ENCODE assay signal across 22 cellular contexts in genomic region chr1:230970432-230970831, GRCh38. TPM values are rescaled to one million over a fixed set of nuclear protein-coding genes. Genes with fewer than 3 reads are reported as not detected.
DNase-seq lines count a peak whose midpoint lies in the region; ATAC-seq and TF ChIP-seq lines count a peak whose summit lies in the region.
"Had no signal": no experiment of that assay in that cellular context is flagged by ENCODE, and none has a peak within 500 bp of the region (broad histone marks: within the 10 kb centered on the region; RNA-seq: fewer than 3 reads in every experiment).

No MANE protein-coding gene starts in this region.

- H3K4me3 Mint-ChIP-seq in CD4-positive, alpha-beta memory T cell, result peak overlapping the region in 1 of 8 donors; percentile 60
- no peak overlapping the region for H3K4me3 Mint-ChIP-seq in activated T-helper 17 cell treated with anti-CD3 and anti-CD28 coated beads, Interleukin-2, amount 50 U/mL, for 72 hours
- H3K4me3 Mint-ChIP-seq in naive thymus-derived CD4-positive, alpha-beta T cell, result peak overlapping the region in 1 of 10 donors; percentile 18
- H3K4me3 Mint-ChIP-seq: CD4-positive, CD25-positive, alpha-beta regulatory T cell had no signal

- 90 to 95% (median 94%) methylated on average over 5 of the region's 5 CpGs for WGBS in ovary, 3 donors

- peaks cover 47 to 72% (median 54%) of the 10 kb centered on the region in 4 donors for H3K4me1 Mint-ChIP-seq in CD4-positive, alpha-beta memory T cell
- peaks cover 44% of the 10 kb centered on the region for H3K4me1 Mint-ChIP-seq in activated T-helper 17 cell treated with anti-CD3 and anti-CD28 coated beads, Interleukin-2, amount 50 U/mL, for 72 hours
- peaks cover 38 to 84% (median 64%) of the 10 kb centered on the region in 7 donors for H3K4me1 Mint-ChIP-seq in naive thymus-derived CD4-positive, alpha-beta T cell

- H3K9me3 ChIP-seq in CD4-positive, alpha-beta memory T cell (ENCODE audit: control insufficient read depth in 1 of 2, low read length in 2 of 2), result no peaks in the 10 kb centered on the region
- H3K9me3 ChIP-seq in naive thymus-derived CD4-positive, alpha-beta T cell (ENCODE audit: control insufficient read depth in 2 of 3, low read length in 3 of 3), result no peaks in the 10 kb centered on the region
- H3K9me3 ChIP-seq in ovary, result no peaks in the 10 kb centered on the region
- H3K9me3 ChIP-seq: A549 had no signal

- H3K36me3 ChIP-seq in CD4-positive, alpha-beta memory T cell (ENCODE audit: insufficient read depth, low read length), result no peaks in the 10 kb centered on the region
- H3K36me3 ChIP-seq in naive thymus-derived CD4-positive, alpha-beta T cell (ENCODE audit: control insufficient read depth in 2 of 3, insufficient read depth in 3 of 3, low read length in 3 of 3), result peaks cover 0 to 7% (median 0%) of the 10 kb centered on the region in 3 experiments
- no peaks in the 10 kb centered on the region for H3K36me3 ChIP-seq in ovary

- DNase-seq in AG10803 (ENCODE audit: low read depth) (peak; percentile 6), SK-N-DZ (ENCODE audit: low spot score) (no peak), activated T-cell treated with anti-CD3 and anti-CD28 coated beads for 4 hours (no peak), ovary (no peak), GM19238 (ENCODE audit: insufficient read length, low spot score) (no peak)
- no peak for DNase-seq in CD4-positive, alpha-beta memory T cell
- no peak for DNase-seq in naive thymus-derived CD4-positive, alpha-beta T cell
- DNase-seq: CD4-positive, CD25-positive, alpha-beta regulatory T cell; DMS53; GF-D8; IMR-90; NCI-H1105; NCI-H146; NCI-H2029 treated with DMSO at 0.1 percent for 48 hours; NCI-H226; NCI-H510A treated with DMSO at 0.1 percent for 48 hours; NCI-H774; NK-92 treated with Interleukin-12 subunit alpha and Interleukin-12 subunit beta, amount 100 ng/mL, for 24 hours had no signal

- CTCF ChIA-PET in CD4-positive, alpha-beta memory T cell (lab: Charles Lee; ENCODE audit: partially characterized antibody), result interaction anchor here (1.1 kb wide), 1 partner anchor 9 kb away, joined by 8 read pairs; the partner anchor contains the start of genes ARV1 and TTC13
- CTCF ChIA-PET in naive thymus-derived CD4-positive, alpha-beta T cell (lab: Charles Lee), result interaction anchor here (0.9 to 1.9 kb wide), 2 partner anchors 9 to 54 kb away, joined by 3 to 4 read pairs; no protein-coding TSS in a partner anchor

- H3K36me3 Mint-ChIP-seq in CD4-positive, alpha-beta memory T cell, result peaks cover 12% of the 10 kb centered on the region in 2 donors
- peaks cover 6% of the 10 kb centered on the region for H3K36me3 Mint-ChIP-seq in activated T-helper 17 cell treated with anti-CD3 and anti-CD28 coated beads, Interleukin-2, amount 50 U/mL, for 72 hours (ENCODE audit: low read depth)
- peaks cover 0 to 12% (median 11%) of the 10 kb centered on the region in 5 donors for H3K36me3 Mint-ChIP-seq in naive thymus-derived CD4-positive, alpha-beta T cell

- no peak for TF ChIP-seq CTCF in AG10803 (conservative IDR thresholded peaks at IDR 0.05; ENCODE audit: low read length)
- no peak for TF ChIP-seq CTCF in ovary (IDR thresholded peaks at IDR 0.05)

- no peaks in the 10 kb centered on the region for H3K27me3 ChIP-seq in CD4-positive, alpha-beta memory T cell (ENCODE audit: insufficient read depth, low read length)
- no peaks in the 10 kb centered on the region for H3K27me3 ChIP-seq in naive thymus-derived CD4-positive, alpha-beta T cell (ENCODE audit: control insufficient read depth in 2 of 2, insufficient read depth in 2 of 2, low read length in 2 of 2)
- no peaks in the 10 kb centered on the region for H3K27me3 ChIP-seq in ovary

- intact Hi-C loops in CD4-positive, alpha-beta memory T cell (cut with micrococcal nuclease), result no loop called here
- intact Hi-C loops in naive thymus-derived CD4-positive, alpha-beta T cell (cut with micrococcal nuclease), result loop anchor here (10.0 kb wide), 4 partner anchors 546 to 1626 kb away; partner anchors contain the start of genes CCSAP (in 2 of the 2), DISC1 (in 1 of the 2), GALNT2 (in 1 of the 2) and PGBD5 (in 1 of the 2)
- intact Hi-C loops in ovary (cut with DNase I), result no loop called here

- POLR2A ChIA-PET in CD4-positive, alpha-beta memory T cell (lab: Charles Lee; ENCODE audit: partially characterized antibody), result no interaction called here
- POLR2A ChIA-PET in naive thymus-derived CD4-positive, alpha-beta T cell (lab: Charles Lee), result interaction anchor here (0.8 to 1.1 kb wide), 2 partner anchors 8 to 39 kb away, joined by 3 to 4 read pairs; partner anchors contain the start of genes ARV1 and TTC13

- peaks cover 46% of the 10 kb centered on the region for H3K4me1 ChIP-seq in CD4-positive, alpha-beta memory T cell (ENCODE audit: insufficient read depth, low read length)
- H3K4me1 ChIP-seq in naive thymus-derived CD4-positive, alpha-beta T cell (ENCODE audit: control insufficient read depth in 2 of 2, insufficient read depth in 2 of 2, low read length in 2 of 2), result peaks cover 31 to 34% of the 10 kb centered on the region in 2 donors
- no peaks in the 10 kb centered on the region for H3K4me1 ChIP-seq in ovary (ENCODE audit: insufficient read depth)
- H3K4me1 ChIP-seq: A549 had no signal

- TF ChIP-seq POLR2A in ovary (IDR thresholded peaks at IDR 0.05), result no peak

- no peak for TF ChIP-seq EP300 in ovary (IDR thresholded peaks at IDR 0.05)

- H3K4me3 ChIP-seq in AG10803 (ENCODE audit: low read length) (no peak overlapping the region), ovary (no peak overlapping the region)
- no peak overlapping the region for H3K4me3 ChIP-seq in CD4-positive, alpha-beta memory T cell (ENCODE audit: low read length in 2 of 2)
- H3K4me3 ChIP-seq in naive thymus-derived CD4-positive, alpha-beta T cell (ENCODE audit: low read length), result no peak overlapping the region
- H3K4me3 ChIP-seq: A549 had no signal

- no peaks in the 10 kb centered on the region for H3K27me3 Mint-ChIP-seq in CD4-positive, alpha-beta memory T cell
- H3K27me3 Mint-ChIP-seq in activated T-helper 17 cell treated with anti-CD3 and anti-CD28 coated beads, Interleukin-2, amount 50 U/mL, for 72 hours, result no peaks in the 10 kb centered on the region
- H3K27me3 Mint-ChIP-seq in naive thymus-derived CD4-positive, alpha-beta T cell, result no peaks in the 10 kb centered on the region
- H3K27me3 Mint-ChIP-seq: CD4-positive, CD25-positive, alpha-beta regulatory T cell had no signal

- no peak for ATAC-seq in activated T-helper 17 cell treated with anti-CD3 and anti-CD28 coated beads, Interleukin-2, amount 50 U/mL, for 72 hours (replicated peaks)
- no peak for ATAC-seq in naive thymus-derived CD4-positive, alpha-beta T cell
- ATAC-seq: A549, Panc1 had no signal

- H3K27ac ChIP-seq in CD4-positive, alpha-beta memory T cell (ENCODE audit: low read depth, low read length), result no peak overlapping the region
- no peak overlapping the region for H3K27ac ChIP-seq in naive thymus-derived CD4-positive, alpha-beta T cell (ENCODE audit: low read depth, low read length)
- no peak overlapping the region for H3K27ac ChIP-seq in ovary
- H3K27ac ChIP-seq: A549, KMS-11 had no signal

- H3K27ac Mint-ChIP-seq in CD4-positive, alpha-beta memory T cell, result peak overlapping the region in 5 of 7 donors; percentile 20 to 87 (median 50)
- H3K27ac Mint-ChIP-seq in activated T-helper 17 cell treated with anti-CD3 and anti-CD28 coated beads, Interleukin-2, amount 50 U/mL, for 72 hours, result peak overlapping the region; percentile 66
- peak overlapping the region in 5 of 9 donors; percentile 6 to 77 (median 58) for H3K27ac Mint-ChIP-seq in naive thymus-derived CD4-positive, alpha-beta T cell

- H3K9me3 Mint-ChIP-seq in CD4-positive, alpha-beta memory T cell, result no peaks in the 10 kb centered on the region
- H3K9me3 Mint-ChIP-seq in activated T-helper 17 cell treated with anti-CD3 and anti-CD28 coated beads, Interleukin-2, amount 50 U/mL, for 72 hours, result no peaks in the 10 kb centered on the region
- H3K9me3 Mint-ChIP-seq in naive thymus-derived CD4-positive, alpha-beta T cell, result no peaks in the 10 kb centered on the region
- H3K9me3 Mint-ChIP-seq: CD4-positive, CD25-positive, alpha-beta regulatory T cell had no signal

RNA-seq across cellular contexts. Expression of gene TTC13, which starts 8.2 kb away (rescaled TPM):
- total RNA-seq in CD4-positive, alpha-beta memory T cell, result 10 to 100 TPM; 43.9 to 54.5 TPM
- polyA plus RNA-seq in CD4-positive, alpha-beta memory T cell, result 10 to 100 TPM; 11.7 to 13.4 TPM
- total RNA-seq in activated T-helper 17 cell treated with anti-CD3 and anti-CD28 coated beads, Interleukin-2, amount 50 U/mL, for 72 hours, result 10 to 100 TPM; 13.3 to 22.0 TPM
- 10 to 100 TPM; 31.8 to 54.6 (median 45.1) TPM for total RNA-seq in naive thymus-derived CD4-positive, alpha-beta T cell
- 10 to 100 TPM in 1 of 2 donors, 1 to 10 TPM in 1; 9.9 to 10.8 TPM for polyA plus RNA-seq in naive thymus-derived CD4-positive, alpha-beta T cell
- 8.6 and 12.2 TPM in 2 replicates for polyA plus RNA-seq in SK-N-DZ (2014; cell fraction: cytosol; rRNA removed)
- 34.3 and 64.0 TPM in 2 replicates for polyA plus RNA-seq in SK-N-DZ (2014; cell fraction: nucleus; rRNA removed)
- total RNA-seq in ovary, result 10 to 100 TPM in 4 of 7 donors, 1 to 10 TPM in 3; 6.4 to 16.5 (median 10.8) TPM
- 10 to 100 TPM in 1 of 2 donors, 1 to 10 TPM in 1; 4.2 to 15.5 TPM for polyA plus RNA-seq in ovary

RNA-seq across cellular contexts. Expression of gene ARV1, which starts 8.5 kb away (rescaled TPM):
- 10 to 100 TPM; 13.8 to 14.2 TPM for total RNA-seq in CD4-positive, alpha-beta memory T cell
- 10 to 100 TPM; 24.4 to 37.4 TPM for polyA plus RNA-seq in CD4-positive, alpha-beta memory T cell
- 10 to 100 TPM in 1 of 2 donors, 1 to 10 TPM in 1; 8.9 to 15.4 TPM for total RNA-seq in activated T-helper 17 cell treated with anti-CD3 and anti-CD28 coated beads, Interleukin-2, amount 50 U/mL, for 72 hours
- 10 to 100 TPM in 3 of 5 experiments, 1 to 10 TPM in 2; 5.6 to 15.2 (median 11.5) TPM for total RNA-seq in naive thymus-derived CD4-positive, alpha-beta T cell
- 10 to 100 TPM; 32.6 to 35.8 TPM for polyA plus RNA-seq in naive thymus-derived CD4-positive, alpha-beta T cell
- 21.5 and 22.3 TPM in 2 replicates for polyA plus RNA-seq in SK-N-DZ (2014; cell fraction: cytosol; rRNA removed)
- polyA plus RNA-seq in SK-N-DZ (2014; cell fraction: nucleus; rRNA removed), result 15.4 TPM in 2 replicates
- 10 to 100 TPM in 5 of 7 donors, 1 to 10 TPM in 2; 9.0 to 14.1 (median 12.3) TPM for total RNA-seq in ovary
- polyA plus RNA-seq in ovary, result 10 to 100 TPM; 13.1 to 19.2 TPM

Comparison
In these comparisons a context has a peak if more than half of its experiments do, and no peak if none do; other contexts are left out.
1. intact Hi-C loops: an anchor here in naive thymus-derived CD4-positive, alpha-beta T cell (10.0 kb wide); none called in CD4-positive, alpha-beta memory T cell and ovary.